9 cellular contexts compared by ENCODE assay signal in genomic region chrX:104343408-104344129, GRCh38.
DNase-seq lines count a peak whose midpoint lies in the region; ATAC-seq, FAIRE-seq and TF ChIP-seq lines count a peak whose summit lies in the region.
"Had no signal": no experiment of that assay in that cellular context is flagged by ENCODE, and none has a peak within 500 bp of the region (broad histone marks: within the 10 kb centered on the region; RNA-seq: fewer than 3 reads in every experiment).

No MANE protein-coding gene starts in this region.

- peak overlapping the region in 1 of 5 experiments; percentile 23 for H3K27ac Mint-ChIP-seq in brain

- no peak overlapping the region for H2AFZ ChIP-seq in HepG2 (ENCODE audit: low read length)

- no peak for TF ChIP-seq POLR2A in HepG2 (IDR thresholded peaks at IDR 0.05; ENCODE audit: insufficient read depth in 1 of 2, low read depth in 2 of 2, low read length in 2 of 2)

- POLR2A ChIA-PET in RWPE1 (lab: Yijun Ruan, JAX; ENCODE audit: low non-redundant PET) (no interaction called here), HepG2 (lab: Yijun Ruan, JAX) (no interaction called here)

- no peak for TF ChIP-seq RAD21 in HepG2 (CRISPR knock-in tag; IDR thresholded peaks at IDR 0.05)

- DNase-seq in NCI-H1436 (lab: John Stamatoyannopoulos, UW): peak; percentile 23
- DNase-seq in NCI-H1436 treated with DMSO at 0.1 percent for 48 hours (lab: John Stamatoyannopoulos, UW): no peak
- DNase-seq in HT1080 (ENCODE audit: low read depth): peak; percentile 86
- DNase-seq in RWPE1 (ENCODE audit: low spot score): peak; percentile 24
- DNase-seq in HepG2 (ENCODE audit: low spot score): peak; percentile 49
- no peak for DNase-seq in GF-D8 (lab: John Stamatoyannopoulos, UW)

- no peaks in the 10 kb centered on the region for H3K27me3 Mint-ChIP-seq in brain

- CTCF ChIA-PET in RWPE1 (lab: Yijun Ruan, JAX): no interaction called here
- CTCF ChIA-PET in HepG2 (lab: Yijun Ruan, JAX; ENCODE audit: low intra/inter-chr PET ratio, low total read pairs): no interaction called here

- peaks cover 0 to 3% (median 0%) of the 10 kb centered on the region in 5 experiments for H3K9me3 Mint-ChIP-seq in brain
- H3K9me3 Mint-ChIP-seq: CD8-positive, alpha-beta memory T cell had no signal

- H3K4me3 Mint-ChIP-seq in brain: peak overlapping the region in 1 of 5 experiments; percentile 24
- H3K4me3 Mint-ChIP-seq: CD8-positive, alpha-beta memory T cell had no signal

- in situ Hi-C loops in HepG2 (cut with HindIII; ENCODE audit: extremely low pct_ligation_motif_present, low pct_unique_long_range_greater_than_20kb): no loop called here

- no peaks in the 10 kb centered on the region for H3K79me2 ChIP-seq in HepG2 (ENCODE audit: insufficient read depth, low read length)

- intact Hi-C loops in HepG2 (cut with micrococcal nuclease; ENCODE audit: unreplicated experiment): no loop called here

- H3K4me1 Mint-ChIP-seq in brain: no peaks in the 10 kb centered on the region

- no TSS peak for BruUV-seq in HepG2 (replicated peaks; lab: Mats Ljungman, UMichigan)

- 11% methylated on average over 8 of the region's 8 CpGs for WGBS in HepG2 (ENCODE audit: low lambda C conversion rate)

- H3K9ac ChIP-seq in HepG2 (ENCODE audit: insufficient read depth, low read depth, low read length): no peak overlapping the region

- H3K4me1 ChIP-seq in HepG2 (ENCODE audit: insufficient read depth, low read length): no peaks in the 10 kb centered on the region

- FAIRE-seq in HepG2 (lab: Jason Lieb, UNC): peak; percentile 70

- H3K27ac ChIP-seq in RWPE1: no peak overlapping the region
- no peak overlapping the region for H3K27ac ChIP-seq in HepG2 (ENCODE audit: extremely low read length, insufficient read depth, low read length)

- no peak overlapping the region for H3K4me2 ChIP-seq in HepG2 (ENCODE audit: low read depth, low read length)

- no peaks in the 10 kb centered on the region for H4K20me1 ChIP-seq in HepG2 (ENCODE audit: insufficient read depth, low read length)

- TF ChIP-seq CTCF in RWPE1 (conservative IDR thresholded peaks at IDR 0.05; ENCODE audit: low read depth) (peak; percentile 51), brain (conservative IDR thresholded peaks at IDR 0.05) (peak; percentile 50 to 59), HepG2 (CRISPR knock-in tag; IDR thresholded peaks at IDR 0.05) (peak; percentile 59)

- no peaks in the 10 kb centered on the region for H3K9me3 ChIP-seq in HepG2 (ENCODE audit: low read length)

- TF ChIP-seq EP300 in HepG2 (IDR thresholded peaks at IDR 0.05; ENCODE audit: low read depth in 2 of 2, low read length in 2 of 2): no peak
- no peak for TF ChIP-seq EP300 in HepG2 (CRISPR knock-in tag; IDR thresholded peaks at IDR 0.05; ENCODE audit: borderline replicate concordance)

- no peak overlapping the region for H3K4me3 ChIP-seq in HepG2 (replicated peaks in 1 of 3; ENCODE audit: insufficient read depth in 1 of 3, low read depth in 2 of 3, low read length in 3 of 3)

- no peaks in the 10 kb centered on the region for H3K36me3 Mint-ChIP-seq in brain
- H3K36me3 Mint-ChIP-seq: CD8-positive, alpha-beta memory T cell had no signal

- no peaks in the 10 kb centered on the region for H3K36me3 ChIP-seq in HepG2 (replicated peaks in 1 of 2; ENCODE audit: control insufficient read depth in 1 of 2, insufficient read depth in 2 of 2, low read length in 2 of 2)

- ATAC-seq in GM19468 (IDR thresholded peaks at IDR 0.05; ENCODE audit: extremely low read depth, unreplicated experiment) (peak; percentile 48), HepG2 (peak; percentile 81)

- H3K27me3 ChIP-seq in HepG2 (ENCODE audit: control insufficient read depth in 1 of 2, insufficient read depth in 2 of 2, low read length in 2 of 2): no peaks in the 10 kb centered on the region

TF ChIP-seq in HepG2, 621 proteins besides CTCF, POLR2A, EP300 and RAD21:
- TF ChIP-seq BRF2 (CRISPR knock-in tag; IDR thresholded peaks at IDR 0.05) (no peak), RFX3 (CRISPR knock-in tag; IDR thresholded peaks at IDR 0.05) (peak; percentile 62), ZNF576 (CRISPR knock-in tag; IDR thresholded peaks at IDR 0.05) (peak; percentile 96; the same call in 1 of the 2 replicates), ZNF770 (CRISPR knock-in tag; IDR thresholded peaks at IDR 0.05) (peak; percentile 58; the same call in 1 of the 2 replicates), RFX1 (IDR thresholded peaks at IDR 0.05) (peak; percentile 80), SAP130 (CRISPR knock-in tag; IDR thresholded peaks at IDR 0.05; ENCODE audit: low read depth) (0 out of 2 replicates have a peak, but pooled peaks have one; percentile 24), MXI1 (IDR thresholded peaks at IDR 0.05; ENCODE audit: borderline replicate concordance, low read depth, low read length) (peak; percentile 48; the same call in 1 of the 3 replicates), SMC3 (IDR thresholded peaks at IDR 0.05; ENCODE audit: low read length) (peak; percentile 14; the same call in 1 of the 2 replicates), TGIF2 (CRISPR knock-in tag; IDR thresholded peaks at IDR 0.05) (no peak), ZBTB25 (CRISPR knock-in tag; IDR thresholded peaks at IDR 0.05) (no peak), BCL6 (CRISPR knock-in tag; IDR thresholded peaks at IDR 0.05) (0 out of 2 replicates have a peak, but pooled peaks have one; percentile 29)

Comparison
In these comparisons a context has a peak if more than half of its experiments do, and no peak if none do; other contexts are left out.
1. DNase-seq: peak in NCI-H1436 (single experiment), HT1080 (single experiment), RWPE1 (single experiment) and HepG2 (single experiment); none in NCI-H1436 treated with DMSO at 0.1 percent for 48 hours (single experiment) and GF-D8 (single experiment).
2. Peak in every context shown above with its lines, with median percentiles within 50 percentile points of each other: CTCF ChIP-seq.